ENCODE assay signal across 21 cellular contexts in the genomic region with DNA sequence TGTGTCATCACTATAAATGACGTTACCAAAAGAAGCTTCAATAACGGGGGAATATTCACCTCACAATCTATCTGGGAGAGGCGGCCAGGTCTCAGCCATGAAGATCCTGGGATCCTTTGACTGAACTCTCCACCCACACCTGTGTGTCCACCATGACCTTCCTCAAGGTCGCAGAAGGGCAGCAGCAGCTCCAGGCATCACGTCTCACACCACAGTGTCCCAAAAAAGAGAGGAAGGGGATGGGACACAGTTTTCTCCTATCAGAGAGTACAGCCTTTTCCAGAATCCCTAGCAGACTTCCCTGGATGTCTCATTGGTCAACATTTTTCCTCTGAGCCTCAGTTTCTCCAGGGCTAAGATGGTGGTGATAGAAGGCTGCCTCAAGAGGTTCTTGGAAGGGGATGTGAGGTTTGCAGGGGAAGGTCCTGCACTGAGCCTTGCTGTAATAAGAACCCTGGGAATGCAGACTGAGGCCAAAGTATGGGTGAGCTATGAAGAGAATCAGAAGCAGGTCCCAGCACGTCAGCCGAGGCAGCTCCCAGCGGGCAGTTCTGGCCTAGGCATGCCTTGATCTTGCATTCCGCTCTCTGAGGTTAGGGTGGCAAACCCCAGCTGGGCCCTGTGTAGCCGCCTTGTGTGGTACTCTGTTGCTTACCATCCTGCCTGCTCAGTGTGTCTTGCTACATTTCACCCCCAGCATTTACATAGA.
"Had no signal": no experiment of that assay in that cellular context is flagged by ENCODE, and none has a peak within 500 bp of the region (broad histone marks: within the 10 kb centered on the region; RNA-seq: fewer than 3 reads in every experiment).

No MANE protein-coding gene starts in this region.

- H3K27ac ChIP-seq: esophagus squamous epithelium, heart right ventricle, neural progenitor cell, prostate gland, upper lobe of right lung, VCaP had no signal

- H3K9me3 ChIP-seq: esophagus squamous epithelium, mucosa of descending colon, prostate gland, upper lobe of right lung had no signal

- H3K4me2 ChIP-seq: neural progenitor cell had no signal

- H2AFZ ChIP-seq: neural progenitor cell had no signal

- H3K36me3 ChIP-seq: esophagus squamous epithelium, heart right ventricle, neural progenitor cell, prostate gland, upper lobe of right lung had no signal

- H3K4me3 ChIP-seq: esophagus squamous epithelium, heart right ventricle, mucosa of descending colon, neural progenitor cell, prostate gland, upper lobe of right lung had no signal

- H3K27me3 ChIP-seq: neural progenitor cell, upper lobe of right lung had no signal

- H3K9ac ChIP-seq: neural progenitor cell had no signal

- H3K4me1 ChIP-seq: esophagus squamous epithelium, heart right ventricle, neural progenitor cell, prostate gland, upper lobe of right lung had no signal

- ATAC-seq: activated CD8-positive, alpha-beta T cell treated with anti-CD3 and anti-CD28 coated beads, Interleukin-2, amount 10 ng/mL, durations not matched to agents 7 days and 5 days; heart right ventricle; left colon; mucosa of descending colon; upper lobe of right lung had no signal

- DNase-seq: activated CD4-positive, alpha-beta T cell treated with anti-CD3 and anti-CD28 coated beads, Interleukin-2, amount 10 ng/mL, durations not matched to agents 7 days and 5 days; activated CD4-positive, CD25-positive, alpha-beta regulatory T cell treated with anti-CD3 and anti-CD28 coated beads, Interleukin-2, amount 50 U/mL, for 72 hours; activated CD8-positive, alpha-beta T cell treated with anti-CD3 and anti-CD28 coated beads, Interleukin-2, amount 10 ng/mL, durations not matched to agents 7 days and 5 days; activated gamma-delta T cell treated with Interleukin-2 at 50 U/mL for 16 hours; activated T-cell treated with anti-CD3 and anti-CD28 coated beads, Interleukin-2, amount 50 U/mL, for 1 hour; anterior cingulate cortex; central memory CD4-positive, alpha-beta T cell; effector memory CD4-positive, alpha-beta T cell; esophagus squamous epithelium; heart right ventricle; islet precursor cell; left colon; mesendoderm; mucosa of descending colon; naive B cell; stimulated activated CD4-positive, alpha-beta T cell treated with anti-CD3 and anti-CD28 coated beads, Interleukin-4, amount 100 ng/mL, for 24 hours; stimulated activated naive CD4-positive, alpha-beta T cell treated with Interleukin-2 at 50 U/mL for 16 hours; upper lobe of right lung had no signal
